Comparison of ENCODE assay signal across 8 cellular contexts in genomic region chr5:43065384-43066230, GRCh38. TPM values are rescaled to one million over a fixed set of nuclear protein-coding genes. Genes with fewer than 3 reads are reported as not detected.
DNase-seq lines count a peak whose midpoint lies in the region; ATAC-seq and TF ChIP-seq lines count a peak whose summit lies in the region.

No MANE protein-coding gene starts in this region.

- no peaks in the 10 kb centered on the region for H4K20me1 ChIP-seq in GM23338 (replicated peaks; ENCODE audit: insufficient read depth)

- H3K79me1 ChIP-seq in mesenchymal stem cell (replicated peaks; ENCODE audit: low read length, poor library complexity, severe bottlenecking), result peaks cover 5% of the 10 kb centered on the region

- peak overlapping the region; percentile 64 for H2BK120ac ChIP-seq in mesenchymal stem cell (ENCODE audit: low read depth, low read length)

- peak overlapping the region in 1 of 2 experiments; percentile 86 for H2BK12ac ChIP-seq in mesenchymal stem cell (ENCODE audit: low read length in 2 of 2)

- H3K27ac Mint-ChIP-seq in Calu3 (ENCODE audit: unreplicated experiment), result peak overlapping the region; percentile 88
- H3K27ac Mint-ChIP-seq in GM23338, result peak overlapping the region; percentile 94

- peak overlapping the region; percentile 81 for H4K91ac ChIP-seq in mesenchymal stem cell (ENCODE audit: low read length)

- no peak for TF ChIP-seq CTCF in Calu3 (IDR thresholded peaks at IDR 0.05; ENCODE audit: unreplicated experiment)
- TF ChIP-seq CTCF in GM23338 (conservative IDR thresholded peaks at IDR 0.05; ENCODE audit: low read depth in 2 of 2), result no peak

- peak overlapping the region; percentile 87 for H2AK5ac ChIP-seq in mesenchymal stem cell (ENCODE audit: low read length, severe bottlenecking)

- H3K18ac ChIP-seq in mesenchymal stem cell (ENCODE audit: low read depth in 1 of 2, low read length in 2 of 2), result peak overlapping the region; percentile 95 to 96

- peaks cover 6% of the 10 kb centered on the region for H3K27me3 ChIP-seq in GM23338 (ENCODE audit: insufficient read depth)
- H3K27me3 ChIP-seq in mesenchymal stem cell (ENCODE audit: control insufficient read depth in 1 of 2, insufficient read depth in 1 of 2, low read length in 2 of 2), result no peaks in the 10 kb centered on the region

- no peaks in the 10 kb centered on the region for H3K36me3 ChIP-seq in GM23338 (ENCODE audit: insufficient read depth)
- peaks cover 0 to 9% of the 10 kb centered on the region in 2 experiments for H3K36me3 ChIP-seq in mesenchymal stem cell (ENCODE audit: control insufficient read depth in 1 of 2, insufficient read depth in 2 of 2, low read depth in 1 of 2, low read length in 2 of 2)

- H3F3A ChIP-seq in GM23338 (replicated peaks; ENCODE audit: low read depth), result 0 out of 2 replicates have a peak, but pooled peaks cover 15% of the 10 kb centered on the region

- H3K4me1 Mint-ChIP-seq in Calu3 (ENCODE audit: low read depth, unreplicated experiment), result peaks cover 49% of the 10 kb centered on the region
- H3K4me1 Mint-ChIP-seq in GM23338, result peaks cover 23% of the 10 kb centered on the region; the same call in 2 of the 3 replicates

- H3K4me2 ChIP-seq in GM23338, result peak overlapping the region; percentile 83
- peak overlapping the region; percentile 66 for H3K4me2 ChIP-seq in mesenchymal stem cell (ENCODE audit: low read length, poor library complexity, severe bottlenecking)

- no peaks in the 10 kb centered on the region for H3K9me3 ChIP-seq in mesenchymal stem cell (ENCODE audit: control insufficient read depth, low read length)

- peaks cover 12% of the 10 kb centered on the region for H3K79me2 ChIP-seq in GM23338 (replicated peaks; ENCODE audit: insufficient read depth)

- peak overlapping the region; percentile 68 to 92 for H3K4ac ChIP-seq in mesenchymal stem cell (ENCODE audit: low read depth in 1 of 2, low read length in 2 of 2)

- H3K23ac ChIP-seq in mesenchymal stem cell (ENCODE audit: low read length in 2 of 2), result peak overlapping the region in 1 of 2 experiments; percentile 72

- H3K14ac ChIP-seq in mesenchymal stem cell (ENCODE audit: low read length in 2 of 2), result no peak overlapping the region

- DNase-seq in Calu3 (peak; percentile 45), GM23338 (ENCODE audit: low spot score) (peak; percentile 17), NCI-H2029 (lab: John Stamatoyannopoulos, UW) (peak; percentile 47), mesenchymal stem cell (peak; percentile 83), iPS-NIHi11 (ENCODE audit: low spot score) (no peak)
- peak; percentile 47 to 50 for DNase-seq in activated CD4-positive, alpha-beta T cell treated with anti-CD3 and anti-CD28 coated beads, Interleukin-2, amount 50 U/mL, for 4 hours
- DNase-seq in effector CD4-positive, alpha-beta T cell, result peak; percentile 16
- DNase-seq in stimulated activated CD8-positive, alpha-beta memory T cell treated with anti-CD3 and anti-CD28 coated beads, Interleukin-15, amount 100 ng/mL, for 24 hours (ENCODE audit: low read depth), result peak; percentile 44

- peaks cover 75% of the 10 kb centered on the region for H3K36me3 Mint-ChIP-seq in Calu3 (ENCODE audit: insufficient read depth, unreplicated experiment)
- H3K36me3 Mint-ChIP-seq in GM23338 (ENCODE audit: low read depth), result peaks cover 10% of the 10 kb centered on the region

- CTCF ChIA-PET in Calu3 (lab: Charles Lee), result interaction anchor here (0.5 to 3.3 kb wide), 10 partner anchors 11 to 157 kb away, joined by 3 to 23 read pairs (median 4); no protein-coding TSS in a partner anchor

- H3K27me3 Mint-ChIP-seq in Calu3 (ENCODE audit: unreplicated experiment) (no peaks in the 10 kb centered on the region), GM23338 (ENCODE audit: insufficient read depth, low read depth, poor library complexity) (peaks cover 8% of the 10 kb centered on the region)

- intact Hi-C loops in Calu3 (cut with micrococcal nuclease; ENCODE audit: unreplicated experiment), result loop anchor here (2.0 kb wide), 2 partner anchors 25 to 73 kb away; partner anchors contain the start of gene ANXA2R

- H3K4me3 ChIP-seq in GM23338 (peak overlapping the region; percentile 86), mesenchymal stem cell (ENCODE audit: insufficient read depth in 1 of 2, low read depth in 1 of 2, low read length in 2 of 2) (peak overlapping the region; percentile 77 to 95)

- H3K9ac ChIP-seq in mesenchymal stem cell (ENCODE audit: low read length), result peak overlapping the region; percentile 100

- H2BK15ac ChIP-seq in mesenchymal stem cell (ENCODE audit: low read depth, poor library complexity, severe bottlenecking), result no peak overlapping the region

- H3K4me1 ChIP-seq in GM23338 (ENCODE audit: insufficient read depth) (peaks cover 21% of the 10 kb centered on the region), mesenchymal stem cell (ENCODE audit: control insufficient read depth, insufficient read depth, low read depth, low read length) (peaks cover 11% of the 10 kb centered on the region)

- H3K27ac ChIP-seq in GM23338 (ENCODE audit: low read depth) (peak overlapping the region; percentile 96), mesenchymal stem cell (ENCODE audit: low read length, poor library complexity, severe bottlenecking) (peak overlapping the region; percentile 97)

- H3K9me3 Mint-ChIP-seq in Calu3 (ENCODE audit: low read depth, unreplicated experiment), result no peaks in the 10 kb centered on the region
- peaks cover 2% of the 10 kb centered on the region; the same call in 1 of the 3 replicates for H3K9me3 Mint-ChIP-seq in GM23338

- H2AFZ ChIP-seq in GM23338 (peak overlapping the region; percentile 100), mesenchymal stem cell (ENCODE audit: low read depth, low read length) (peak overlapping the region; percentile 21)

- H4K8ac ChIP-seq in mesenchymal stem cell (ENCODE audit: low read length), result peak overlapping the region; percentile 85

- ATAC-seq in GM23338, result peak; percentile 3; the same call in 2 of the 3 replicates

- peak overlapping the region; percentile 84 for H3K4me3 Mint-ChIP-seq in Calu3 (ENCODE audit: low read depth, unreplicated experiment)
- peak overlapping the region; percentile 97 for H3K4me3 Mint-ChIP-seq in GM23338

- 1% methylated on average over 30 of the region's 36 CpGs for WGBS in mesenchymal stem cell

- no peaks in the 10 kb centered on the region for H3K9me2 ChIP-seq in GM23338 (ENCODE audit: insufficient read depth)

- H2BK5ac ChIP-seq in mesenchymal stem cell (ENCODE audit: low read depth, low read length, poor library complexity, severe bottlenecking), result peak overlapping the region; percentile 86

- BruUV-seq in Calu3 (replicated peaks; lab: Mats Ljungman, UMichigan), result TSS peak; percentile 50

TF ChIP-seq in GM23338, 12 proteins besides CTCF, POLR2A, EP300 and RAD21 (continues in another document):
- no peak for TF ChIP-seq EZH2phosphoT487 (IDR thresholded peaks at IDR 0.05; ENCODE audit: unreplicated experiment)
- no peak for TF ChIP-seq JUNB (IDR thresholded peaks at IDR 0.05; ENCODE audit: unreplicated experiment)
- TF ChIP-seq STAT1 (IDR thresholded peaks at IDR 0.05; ENCODE audit: unreplicated experiment), result no peak
- no peak for TF ChIP-seq REST (IDR thresholded peaks at IDR 0.05; ENCODE audit: unreplicated experiment)
- TF ChIP-seq CREB1 (CRISPR knock-in tag; IDR thresholded peaks at IDR 0.05; ENCODE audit: low read depth), result no peak
- TF ChIP-seq ETS1 (IDR thresholded peaks at IDR 0.05), result no peak
- TF ChIP-seq EZH2 (IDR thresholded peaks at IDR 0.05; ENCODE audit: low read depth, unreplicated experiment), result no peak
- no peak for TF ChIP-seq NANOG (IDR thresholded peaks at IDR 0.05; ENCODE audit: borderline replicate concordance)
- no peak for TF ChIP-seq ZNF331 (CRISPR knock-in tag; IDR thresholded peaks at IDR 0.05; ENCODE audit: low read depth)

RNA-seq across cellular contexts. Expression of gene ANXA2R, which starts 25.5 kb away (rescaled TPM):
- total RNA-seq in Calu3 (2022), result 8.0 and 9.4 TPM in 2 replicates
- total RNA-seq in GM23338 (2014; rRNA removed; shearing (Covaris generic)), result 0.21 TPM in 1 of 2 replicates, not detected in the other
- polyA plus RNA-seq in GM23338 (2016; fragmentation: Nextera tagmentation; extraction: Ambion mirVana), result not detected in 2 replicates
- 1.8 TPM for polyA plus RNA-seq in mesenchymal stem cell (2013, experiment 1 of 2)
- polyA plus RNA-seq in mesenchymal stem cell (2013, experiment 2 of 2), result 1.8 TPM

RNA-seq across cellular contexts. Expression of gene ZNF131, which starts 55.1 kb away (rescaled TPM):
- total RNA-seq in Calu3 (2022), result 37.0 and 40.9 TPM in 2 replicates
- total RNA-seq in GM23338 (2014; rRNA removed; shearing (Covaris generic)), result 38.0 and 42.6 TPM in 2 replicates
- 64.2 and 66.9 TPM in 2 replicates for polyA plus RNA-seq in GM23338 (2016; fragmentation: Nextera tagmentation; extraction: Ambion mirVana)
- polyA plus RNA-seq in mesenchymal stem cell (2013, experiment 1 of 2), result 27.1 TPM
- polyA plus RNA-seq in mesenchymal stem cell (2013, experiment 2 of 2), result 24.9 TPM
